Comparison of ENCODE assay signal across 1 cellular context in genomic region chr7:55255501-55256445, GRCh38.
TF ChIP-seq lines count a peak whose summit lies in the region.

No MANE protein-coding gene starts in this region.

TF ChIP-seq in HepG2, 621 proteins besides CTCF, POLR2A, EP300 and RAD21 (continued from another document and continues in another):
- TF ChIP-seq ZNF737 (CRISPR knock-in tag; IDR thresholded peaks at IDR 0.05; ENCODE audit: borderline replicate concordance) (0 out of 2 replicates have a peak, but pooled peaks have one; percentile 30), MAX (IDR thresholded peaks at IDR 0.05) (peak; percentile 75), ZNF331 (CRISPR knock-in tag; IDR thresholded peaks at IDR 0.05) (peak; percentile 63; the same call in 1 of the 2 replicates), HNRNPL (IDR thresholded peaks at IDR 0.05; ENCODE audit: low read depth, low read length) (peak; percentile 67; the same call in 1 of the 2 replicates), ZMAT5 (CRISPR knock-in tag; IDR thresholded peaks at IDR 0.05; ENCODE audit: borderline replicate concordance, low read depth) (no peak), ZNF549 (CRISPR knock-in tag; IDR thresholded peaks at IDR 0.05) (no peak), RXRA (CRISPR knock-in tag; IDR thresholded peaks at IDR 0.05) (0 out of 2 replicates have a peak, but pooled peaks have one; percentile 28), CCDC6 (CRISPR knock-in tag; IDR thresholded peaks at IDR 0.05) (0 out of 2 replicates have a peak, but pooled peaks have one; percentile 58), MYC (CRISPR knock-in tag; IDR thresholded peaks at IDR 0.05; ENCODE audit: borderline replicate concordance) (peak; percentile 49; the same call in 1 of the 2 replicates), ATF2 (CRISPR knock-in tag; IDR thresholded peaks at IDR 0.05) (peak; percentile 39; the same call in 1 of the 2 replicates), BORCS8-MEF2B (CRISPR knock-in tag; IDR thresholded peaks at IDR 0.05) (0 out of 2 replicates have a peak, but pooled peaks have one; percentile 29), ZFP41 (CRISPR knock-in tag; IDR thresholded peaks at IDR 0.05; ENCODE audit: borderline replicate concordance) (0 out of 2 replicates have a peak, but pooled peaks have one; percentile 22), NKX3-1 (CRISPR knock-in tag; IDR thresholded peaks at IDR 0.05) (0 out of 2 replicates have a peak, but pooled peaks have one; percentile 26), HHEX (CRISPR knock-in tag; IDR thresholded peaks at IDR 0.05) (no peak), ZNF850 (CRISPR knock-in tag; conservative IDR thresholded peaks at IDR 0.05) (no peak), HIC2 (CRISPR knock-in tag; IDR thresholded peaks at IDR 0.05; ENCODE audit: low read depth) (peak; percentile 21), HOXA3 (CRISPR knock-in tag; IDR thresholded peaks at IDR 0.05) (peak; percentile 58; the same call in 1 of the 2 replicates), SOX6 (IDR thresholded peaks at IDR 0.05) (no peak), SOX6 (CRISPR knock-in tag; IDR thresholded peaks at IDR 0.05) (0 out of 2 replicates have a peak, but pooled peaks have one; percentile 8), ZNF329 (CRISPR knock-in tag; IDR thresholded peaks at IDR 0.05; ENCODE audit: low read depth) (no peak), JARID2 (CRISPR knock-in tag; IDR thresholded peaks at IDR 0.05; ENCODE audit: insufficient replicate concordance) (no peak), CBX2 (IDR thresholded peaks at IDR 0.05; ENCODE audit: low read depth, low read length) (no peak), CBX2 (CRISPR knock-in tag; IDR thresholded peaks at IDR 0.05; ENCODE audit: low read depth) (no peak), HDAC2 (CRISPR knock-in tag; IDR thresholded peaks at IDR 0.05) (peak; percentile 33; the same call in 1 of the 2 replicates), SRF (IDR thresholded peaks at IDR 0.05; ENCODE audit: low read depth, low read length) (no peak), PHF21A (CRISPR knock-in tag; IDR thresholded peaks at IDR 0.05) (peak; percentile 94), ZNF772 (CRISPR knock-in tag; IDR thresholded peaks at IDR 0.05) (peak; percentile 36; the same call in 1 of the 2 replicates), ISL2 (CRISPR knock-in tag; IDR thresholded peaks at IDR 0.05) (0 out of 2 replicates have a peak, but pooled peaks have one; percentile 44), ARID5B (CRISPR knock-in tag; IDR thresholded peaks at IDR 0.05) (peak; percentile 48; the same call in 1 of the 2 replicates), IKZF5 (CRISPR knock-in tag; IDR thresholded peaks at IDR 0.05) (peak; percentile 40; the same call in 1 of the 2 replicates), SMARCC2 (IDR thresholded peaks at IDR 0.05) (no peak), NFAT5 (CRISPR knock-in tag; IDR thresholded peaks at IDR 0.05) (0 out of 2 replicates have a peak, but pooled peaks have one; percentile 22), NFRKB (IDR thresholded peaks at IDR 0.05) (no peak), ZNF205 (CRISPR knock-in tag; IDR thresholded peaks at IDR 0.05) (0 out of 2 replicates have a peak, but pooled peaks have one; percentile 28), ZNF781 (CRISPR knock-in tag; IDR thresholded peaks at IDR 0.05; ENCODE audit: borderline replicate concordance, not compliant biosample characterization) (no peak), ZNF280D (CRISPR knock-in tag; IDR thresholded peaks at IDR 0.05) (peak; percentile 59; the same call in 1 of the 2 replicates), ZNF33B (CRISPR knock-in tag; IDR thresholded peaks at IDR 0.05) (no peak), ZNF232 (CRISPR knock-in tag; IDR thresholded peaks at IDR 0.05; ENCODE audit: borderline replicate concordance) (no peak; the same call in 1 of the 2 replicates), DNMT1 (CRISPR knock-in tag; IDR thresholded peaks at IDR 0.05) (0 out of 2 replicates have a peak, but pooled peaks have one; percentile 22), ZBTB42 (CRISPR knock-in tag; IDR thresholded peaks at IDR 0.05) (0 out of 2 replicates have a peak, but pooled peaks have one; percentile 20), MED13 (CRISPR knock-in tag; IDR thresholded peaks at IDR 0.05) (0 out of 2 replicates have a peak, but pooled peaks have one; percentile 42), TEAD3 (CRISPR knock-in tag; optimal IDR thresholded peaks at IDR 0.05; ENCODE audit: borderline replicate concordance) (peak; percentile 75), ZNF138 (CRISPR knock-in tag; IDR thresholded peaks at IDR 0.05; ENCODE audit: low read depth) (0 out of 2 replicates have a peak, but pooled peaks have one; percentile 59), KAT8 (CRISPR knock-in tag; IDR thresholded peaks at IDR 0.05) (peak; percentile 23; the same call in 1 of the 2 replicates), ATF1 (CRISPR knock-in tag; IDR thresholded peaks at IDR 0.05) (no peak), MAZ (IDR thresholded peaks at IDR 0.05; ENCODE audit: borderline replicate concordance, low read depth, low read length) (peak; percentile 50; the same call in 1 of the 2 replicates), MAZ (CRISPR knock-in tag; IDR thresholded peaks at IDR 0.05; ENCODE audit: low read depth) (peak; percentile 32; the same call in 1 of the 2 replicates), ZNF724P (CRISPR knock-in tag; IDR thresholded peaks at IDR 0.05; ENCODE audit: borderline replicate concordance) (no peak), ZBTB7B (CRISPR knock-in tag; IDR thresholded peaks at IDR 0.05) (0 out of 2 replicates have a peak, but pooled peaks have one; percentile 19), NONO (IDR thresholded peaks at IDR 0.05) (no peak), NONO (CRISPR knock-in tag; conservative IDR thresholded peaks at IDR 0.05) (0 out of 2 replicates have a peak, but pooled peaks have one; percentile 27), ZNF446 (CRISPR knock-in tag; IDR thresholded peaks at IDR 0.05) (no peak)
